In genomic region chr10:21315321-21316220, GRCh38 we compare ENCODE assay signal across 8 cellular contexts.
DNase-seq lines count a peak whose midpoint lies in the region; ATAC-seq and TF ChIP-seq lines count a peak whose summit lies in the region.

No MANE protein-coding gene starts in this region.

- in situ Hi-C loops in Panc1 (cut with HindIII; ENCODE audit: low pct_unique_long_range_greater_than_20kb, low sequenced_read_pairs): no loop called here

- no TSS peak for BruUV-seq in Panc1 (replicated peaks; lab: Mats Ljungman, UMichigan)

- peak overlapping the region; percentile 86 for H3K27ac Mint-ChIP-seq in neural crest cell (ENCODE audit: unreplicated experiment)
- peak overlapping the region in 2 of 10 donors; percentile 24 to 83 for H3K27ac Mint-ChIP-seq in naive thymus-derived CD8-positive, alpha-beta T cell

- intact Hi-C loops in Panc1 (cut with micrococcal nuclease; ENCODE audit: unreplicated experiment): no loop called here

- POLR2A ChIA-PET in Panc1 (lab: Charles Lee): interaction anchor here (0.7 kb wide), 1 partner anchor 177 kb away, joined by 3 read pairs; no protein-coding TSS in a partner anchor
- POLR2A ChIA-PET in naive thymus-derived CD8-positive, alpha-beta T cell (lab: Charles Lee): no interaction called here

- H3K4me1 ChIP-seq in Panc1 (ENCODE audit: control insufficient read depth, insufficient read depth, low read length): peaks cover 43% of the 10 kb centered on the region

- no peaks in the 10 kb centered on the region for H3K36me3 ChIP-seq in Panc1 (ENCODE audit: control insufficient read depth, insufficient read depth, low read length)

- H3K9me3 ChIP-seq in Panc1 (ENCODE audit: control insufficient read depth, insufficient read depth, low read depth, low read length): no peaks in the 10 kb centered on the region

- TF ChIP-seq CTCF in Panc1 (IDR thresholded peaks at IDR 0.05) (no peak), neural crest cell (conservative IDR thresholded peaks at IDR 0.05) (no peak)

- H3K9me3 Mint-ChIP-seq in neural crest cell: peaks cover 5% of the 10 kb centered on the region
- peaks cover 0 to 2% (median 0%) of the 10 kb centered on the region in 9 donors for H3K9me3 Mint-ChIP-seq in naive thymus-derived CD8-positive, alpha-beta T cell

- no peak overlapping the region; a peak in 1 of 4 replicates for H3K4me3 ChIP-seq in Panc1 (ENCODE audit: low read depth in 2 of 2, low read length in 2 of 2)

- H3K27me3 ChIP-seq in Panc1 (ENCODE audit: control insufficient read depth, insufficient read depth, low read length): no peaks in the 10 kb centered on the region

- peak overlapping the region; percentile 77 for H3K4me3 Mint-ChIP-seq in neural crest cell
- H3K4me3 Mint-ChIP-seq in naive thymus-derived CD8-positive, alpha-beta T cell: no peak overlapping the region

- no peaks in the 10 kb centered on the region for H3K27me3 Mint-ChIP-seq in neural crest cell (ENCODE audit: low read depth)
- H3K27me3 Mint-ChIP-seq in naive thymus-derived CD8-positive, alpha-beta T cell: peaks cover 1 to 12% (median 3%) of the 10 kb centered on the region in 5 donors

- peaks cover 55% of the 10 kb centered on the region for H3K4me1 Mint-ChIP-seq in neural crest cell
- no peaks in the 10 kb centered on the region for H3K4me1 Mint-ChIP-seq in naive thymus-derived CD8-positive, alpha-beta T cell

- peak; percentile 94 for DNase-seq in AG20443 (ENCODE audit: low spot score)
- DNase-seq in Panc1 (ENCODE audit: low read depth, low spot score): no peak
- DNase-seq in fibroblast of peridontal ligament (ENCODE audit: extremely low read depth): peak; percentile 92
- peak; percentile 47 for DNase-seq in neural crest cell (ENCODE audit: low read depth, low spot score)
- DNase-seq in HuH-7.5 (ENCODE audit: low spot score): no peak
- DNase-seq in naive thymus-derived CD8-positive, alpha-beta T cell: no peak
- no peak for DNase-seq in NCI-H2107 treated with DMSO at 0.1 percent for 48 hours (lab: John Stamatoyannopoulos, UW; ENCODE audit: unreplicated experiment)

- H3K36me3 Mint-ChIP-seq in neural crest cell (ENCODE audit: low read depth): no peaks in the 10 kb centered on the region
- no peaks in the 10 kb centered on the region for H3K36me3 Mint-ChIP-seq in naive thymus-derived CD8-positive, alpha-beta T cell

- CTCF ChIA-PET in Panc1 (lab: Charles Lee): no interaction called here

- ATAC-seq in Panc1 (peak; percentile 92), GM18502 (IDR thresholded peaks at IDR 0.05; ENCODE audit: poor library complexity, unreplicated experiment) (no peak)
- no peak for ATAC-seq in naive thymus-derived CD8-positive, alpha-beta T cell

- peak overlapping the region; percentile 99 for H3K27ac ChIP-seq in Panc1 (ENCODE audit: low read length)

Comparison
In these comparisons a context has a peak if more than half of its experiments do, and no peak if none do; other contexts are left out.
1. DNase-seq: peak in AG20443 (single experiment), fibroblast of peridontal ligament (single experiment) and neural crest cell (single experiment); none in Panc1 (single experiment), HuH-7.5 (single experiment), naive thymus-derived CD8-positive, alpha-beta T cell (0 of 10) and NCI-H2107 treated with DMSO at 0.1 percent for 48 hours (single experiment).